16 cellular contexts compared by ENCODE assay signal in the genomic region with DNA sequence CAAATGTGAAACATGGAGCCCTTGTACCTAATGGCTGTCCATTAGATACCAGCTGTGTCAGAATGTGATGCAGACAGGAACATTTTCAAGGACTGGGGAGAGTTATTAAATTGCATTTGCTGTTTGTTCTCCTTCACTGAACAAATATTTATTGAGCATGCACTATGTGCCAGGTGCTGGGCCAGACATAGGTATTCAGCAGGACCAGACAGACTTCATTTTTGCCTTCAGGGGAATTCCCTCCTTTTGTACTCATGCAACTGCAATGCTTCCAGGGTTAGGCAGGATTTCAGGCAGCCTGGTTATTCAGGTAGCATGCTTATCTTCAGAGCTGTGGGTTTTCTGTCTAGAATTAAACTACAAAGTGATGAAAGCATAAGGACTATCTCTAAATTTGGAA.
DNase-seq lines count a peak whose midpoint lies in the region; ATAC-seq, FAIRE-seq and TF ChIP-seq lines count a peak whose summit lies in the region.
"Had no signal": no experiment of that assay in that cellular context is flagged by ENCODE, and none has a peak within 500 bp of the region (broad histone marks: within the 10 kb centered on the region; RNA-seq: fewer than 3 reads in every experiment).

No MANE protein-coding gene starts in this region.

- TF ChIP-seq POLR2A in HepG2 (IDR thresholded peaks at IDR 0.05; ENCODE audit: insufficient read depth in 1 of 2, low read depth in 2 of 2, low read length in 2 of 2) = no peak

- ATAC-seq in HepG2 (peak; percentile 25; the same call in 1 of the 3 replicates), HG02610 (IDR thresholded peaks at IDR 0.05; ENCODE audit: unreplicated experiment) (no peak), HG02884 (IDR thresholded peaks at IDR 0.05; ENCODE audit: unreplicated experiment) (no peak), GM21526 (IDR thresholded peaks at IDR 0.05; ENCODE audit: low FRiP score, unreplicated experiment) (no peak)
- ATAC-seq: activated CD4-positive, alpha-beta T cell treated with anti-CD3 and anti-CD28 coated beads for 36 hours; K562 had no signal

- no peak overlapping the region for H2AFZ ChIP-seq in HepG2 (ENCODE audit: low read length)
- H2AFZ ChIP-seq: neural progenitor cell had no signal

- H3K4me3 ChIP-seq in LNCaP clone FGC (ENCODE audit: low read depth, low read length) = no peak overlapping the region
- H3K4me3 ChIP-seq in HepG2 (replicated peaks in 1 of 3; ENCODE audit: insufficient read depth in 1 of 3, low read depth in 2 of 3, low read length in 3 of 3) = no peak overlapping the region
- H3K4me3 ChIP-seq: coronary artery, K562, neural progenitor cell, spleen, suprapubic skin had no signal

- no TSS peak for BruUV-seq in HepG2 (replicated peaks; lab: Mats Ljungman, UMichigan)

- CTCF ChIA-PET in HepG2 (lab: Yijun Ruan, JAX; ENCODE audit: low intra/inter-chr PET ratio, low total read pairs) = no interaction called here

- no peaks in the 10 kb centered on the region for H4K20me1 ChIP-seq in HepG2 (ENCODE audit: insufficient read depth, low read length)

- DNase-seq in COLO668 (lab: John Stamatoyannopoulos, UW; ENCODE audit: unreplicated experiment) (peak; percentile 70), LNCaP clone FGC (ENCODE audit: low read depth) (peak; percentile 92), SHP77 treated with DMSO at 0.1 percent for 48 hours (lab: John Stamatoyannopoulos, UW) (peak; percentile 95), HepG2 (ENCODE audit: low spot score) (peak; percentile 16), AML-193 (lab: John Stamatoyannopoulos, UW) (no peak)
- DNase-seq: activated CD4-positive, alpha-beta T cell treated with anti-CD3 and anti-CD28 coated beads for 36 hours; CD4-positive, alpha-beta T cell; foreskin melanocyte; spleen had no signal

- no peaks in the 10 kb centered on the region for H3K36me3 ChIP-seq in HepG2 (replicated peaks in 1 of 2; ENCODE audit: control insufficient read depth in 1 of 2, insufficient read depth in 2 of 2, low read length in 2 of 2)
- H3K36me3 ChIP-seq: neural progenitor cell, spleen, suprapubic skin had no signal

- no peak for TF ChIP-seq RAD21 in HepG2 (CRISPR knock-in tag; IDR thresholded peaks at IDR 0.05)

- intact Hi-C loops in HepG2 (cut with micrococcal nuclease; ENCODE audit: unreplicated experiment) = loop anchor here (10.0 kb wide), 1 partner anchor 368 kb away; no protein-coding TSS in a partner anchor

- no peak for FAIRE-seq in HepG2 (lab: Jason Lieb, UNC)
- FAIRE-seq: K562 had no signal

- H3K9me3 ChIP-seq in HepG2 (ENCODE audit: low read length) = no peaks in the 10 kb centered on the region
- H3K9me3 ChIP-seq: spleen, suprapubic skin had no signal

- POLR2A ChIA-PET in HepG2 (lab: Yijun Ruan, JAX) = no interaction called here

- H3K4me2 ChIP-seq in HepG2 (ENCODE audit: low read depth, low read length) = no peak overlapping the region
- H3K4me2 ChIP-seq: neural progenitor cell had no signal

- H3K9ac ChIP-seq in HepG2 (ENCODE audit: insufficient read depth, low read depth, low read length) = no peak overlapping the region
- H3K9ac ChIP-seq: neural progenitor cell had no signal

- in situ Hi-C loops in HepG2 (cut with HindIII; ENCODE audit: extremely low pct_ligation_motif_present, low pct_unique_long_range_greater_than_20kb) = loop anchor here (5.0 to 10.0 kb wide), 2 partner anchors 116 to 368 kb away; no protein-coding TSS in a partner anchor

- no peak for TF ChIP-seq EP300 in HepG2 (IDR thresholded peaks at IDR 0.05; ENCODE audit: low read depth in 2 of 2, low read length in 2 of 2)
- no peak for TF ChIP-seq EP300 in HepG2 (CRISPR knock-in tag; IDR thresholded peaks at IDR 0.05; ENCODE audit: borderline replicate concordance)

- H3K4me1 ChIP-seq in HepG2 (ENCODE audit: insufficient read depth, low read length) = peaks cover 29% of the 10 kb centered on the region

- no peak overlapping the region for H3K27ac ChIP-seq in HepG2 (ENCODE audit: extremely low read length, insufficient read depth, low read length)
- H3K27ac ChIP-seq: coronary artery, neural progenitor cell, spleen, suprapubic skin had no signal

- no peaks in the 10 kb centered on the region for H3K79me2 ChIP-seq in HepG2 (ENCODE audit: insufficient read depth, low read length)

- H3K27me3 ChIP-seq in HepG2 (ENCODE audit: control insufficient read depth in 1 of 2, insufficient read depth in 2 of 2, low read length in 2 of 2) = 0 out of 5 replicates have a peak, but pooled peaks cover 0 to 4% of the 10 kb centered on the region in 2 experiments
- H3K27me3 ChIP-seq: neural progenitor cell, suprapubic skin had no signal

- TF ChIP-seq CTCF in LNCaP clone FGC (IDR thresholded peaks at IDR 0.05; ENCODE audit: control insufficient read depth, extremely low read depth, insufficient read depth) = no peak
- no peak for TF ChIP-seq CTCF in HepG2 (CRISPR knock-in tag; IDR thresholded peaks at IDR 0.05)

TF ChIP-seq in HepG2, 621 proteins besides CTCF, POLR2A, EP300 and RAD21 (continues in another document):
- TF ChIP-seq NR1H2 (CRISPR knock-in tag; IDR thresholded peaks at IDR 0.05; ENCODE audit: borderline replicate concordance, low read depth) (no peak), SCMH1 (CRISPR knock-in tag; IDR thresholded peaks at IDR 0.05; ENCODE audit: borderline replicate concordance) (no peak), E2F2 (CRISPR knock-in tag; IDR thresholded peaks at IDR 0.05; ENCODE audit: borderline replicate concordance) (no peak), ZBTB40 (IDR thresholded peaks at IDR 0.05) (no peak), ZBTB40 (CRISPR knock-in tag; IDR thresholded peaks at IDR 0.05) (no peak), MAFK (conservative IDR thresholded peaks at IDR 0.05 in 1 of 2, IDR thresholded peaks at IDR 0.05 in 1 of 2; ENCODE audit: low read length in 2 of 2) (0 out of 4 replicates have a peak, but pooled peaks of 1 of the 2 experiments have one; percentile 6), SKI (IDR thresholded peaks at IDR 0.05; ENCODE audit: partially characterized antibody) (peak; percentile 35)

Comparison
In these comparisons a context has a peak if more than half of its experiments do, and no peak if none do; other contexts are left out.
1. DNase-seq: peak in COLO668 (single experiment), LNCaP clone FGC (single experiment), SHP77 treated with DMSO at 0.1 percent for 48 hours (single experiment) and HepG2 (single experiment); none in AML-193 (0 of 2).